In the genomic region with DNA sequence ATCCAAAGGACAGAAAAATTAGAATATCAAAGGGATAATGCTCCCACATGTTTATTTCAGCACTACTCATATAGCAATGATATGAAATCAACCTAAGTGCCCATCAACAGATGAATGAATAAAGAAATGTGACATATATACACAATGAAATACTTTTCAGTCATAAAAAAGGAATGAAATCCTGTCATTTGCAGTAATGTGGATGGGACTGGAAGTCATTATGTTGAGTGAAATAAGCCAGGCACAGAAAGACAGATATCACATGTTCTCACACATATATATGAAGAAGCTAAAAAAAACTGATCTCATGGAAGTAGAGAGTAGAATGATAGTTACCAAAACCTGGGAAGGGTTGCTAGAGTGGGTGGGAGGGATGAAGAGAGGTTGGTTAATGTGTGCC, we compare ENCODE assay signal across 24 cellular contexts.
"Had no signal": no experiment of that assay in that cellular context is flagged by ENCODE, and none has a peak within 500 bp of the region (broad histone marks: within the 10 kb centered on the region; RNA-seq: fewer than 3 reads in every experiment).

No MANE protein-coding gene starts in this region.

- H3K9me3 ChIP-seq: colonic mucosa, esophagus squamous epithelium, gastrocnemius medialis had no signal

- DNase-seq: colonic mucosa; cortex of kidney; dermis blood vessel endothelial cell; dorsolateral prefrontal cortex; effector CD4-positive, alpha-beta T cell; effector CD8-positive, alpha-beta T cell; effector memory CD4-positive, alpha-beta T cell; effector memory CD8-positive, alpha-beta T cell; endodermal cell; erythroblast; esophagus squamous epithelium; foreskin fibroblast; foreskin keratinocyte; foreskin melanocyte; gastrocnemius medialis; head of caudate nucleus; heart left ventricle; heart right ventricle had no signal

- H3K4me1 ChIP-seq: colonic mucosa, esophagus muscularis mucosa, esophagus squamous epithelium, foreskin keratinocyte, gastrocnemius medialis, gastroesophageal sphincter had no signal

- H3K27me3 ChIP-seq: colonic mucosa, dorsolateral prefrontal cortex, esophagus muscularis mucosa, esophagus squamous epithelium, gastrocnemius medialis, gastroesophageal sphincter, heart left ventricle, heart right ventricle had no signal

- ATAC-seq: effector memory CD8-positive, alpha-beta T cell; esophagus mucosa; foreskin keratinocyte; gastrocnemius medialis; gastroesophageal sphincter; heart left ventricle; heart right ventricle had no signal

- H3K27ac Mint-ChIP-seq: dendritic cell treated with granulocyte-macrophage colony-stimulating factor and Interleukin-4, amounts not matched to agents 40 ng/mL and 50 ng/mL, for 4 days; effector memory CD8-positive, alpha-beta T cell; endodermal cell had no signal

- H3K27ac ChIP-seq: colonic mucosa, coronary artery, dorsolateral prefrontal cortex, epithelial cell of prostate, esophagus muscularis mucosa, esophagus squamous epithelium, foreskin keratinocyte, gastrocnemius medialis, gastroesophageal sphincter, heart left ventricle, heart right ventricle had no signal

- H3K4me3 Mint-ChIP-seq: dendritic cell treated with granulocyte-macrophage colony-stimulating factor and Interleukin-4, amounts not matched to agents 40 ng/mL and 50 ng/mL, for 4 days; effector memory CD8-positive, alpha-beta T cell; endodermal cell had no signal

- H3K36me3 ChIP-seq: colonic mucosa, esophagus muscularis mucosa, esophagus squamous epithelium, gastrocnemius medialis, gastroesophageal sphincter, heart left ventricle, heart right ventricle had no signal

- H3K27me3 Mint-ChIP-seq: dendritic cell treated with granulocyte-macrophage colony-stimulating factor and Interleukin-4, amounts not matched to agents 40 ng/mL and 50 ng/mL, for 4 days; effector memory CD8-positive, alpha-beta T cell had no signal

- H3K4me3 ChIP-seq: colonic mucosa, coronary artery, dorsolateral prefrontal cortex, esophagus muscularis mucosa, esophagus squamous epithelium, gastrocnemius medialis, gastroesophageal sphincter, heart left ventricle, heart right ventricle had no signal
